ENCODE assay signal across 20 cellular contexts in the genomic region with DNA sequence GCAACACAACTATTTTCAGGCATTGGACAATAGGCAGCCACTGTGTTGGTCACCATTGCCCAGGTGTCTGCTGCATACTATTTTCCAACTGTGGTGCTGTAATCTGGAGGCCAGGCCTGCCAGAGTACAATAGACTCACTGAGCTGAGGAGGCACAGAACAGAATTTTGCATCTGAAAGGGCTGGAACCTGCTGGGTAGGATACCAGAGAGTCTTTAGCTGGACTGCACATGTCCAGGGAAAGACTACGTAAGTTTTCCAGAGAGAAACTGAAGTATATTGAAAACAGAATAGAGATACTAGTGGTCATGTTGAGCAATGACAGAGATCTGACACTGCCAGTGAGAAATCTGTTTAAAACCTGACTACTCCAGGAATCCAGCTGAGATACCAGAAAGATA.
DNase-seq lines count a peak whose midpoint lies in the region; ATAC-seq and TF ChIP-seq lines count a peak whose summit lies in the region.
"Had no signal": no experiment of that assay in that cellular context is flagged by ENCODE, and none has a peak within 500 bp of the region (broad histone marks: within the 10 kb centered on the region; RNA-seq: fewer than 3 reads in every experiment).

No MANE protein-coding gene starts in this region.

- H3K4me1 ChIP-seq in GM23338 (ENCODE audit: insufficient read depth) (peaks cover 27% of the 10 kb centered on the region), endodermal cell (ENCODE audit: control insufficient read depth, insufficient read depth, low read length) (peaks cover 6% of the 10 kb centered on the region)
- H3K4me1 ChIP-seq: pancreas had no signal

- H3K4me1 Mint-ChIP-seq in GM23338 (peaks cover 31% of the 10 kb centered on the region), endodermal cell (peaks cover 16% of the 10 kb centered on the region), nephron progenitor cell (no peaks in the 10 kb centered on the region)
- H3K4me1 Mint-ChIP-seq: activated naive CD8-positive, alpha-beta T cell treated with anti-CD3 and anti-CD28 coated beads, Interleukin-2, amount 50 U/mL, for 24 hours had no signal

- ATAC-seq in GM23338 (peak; percentile 71), GM19455 (IDR thresholded peaks at IDR 0.05; ENCODE audit: unreplicated experiment) (no peak)
- ATAC-seq: activated naive CD8-positive, alpha-beta T cell treated with anti-CD3 and anti-CD28 coated beads, Interleukin-2, amount 50 U/mL, for 24 hours; effector memory CD8-positive, alpha-beta T cell; left lung; pancreas had no signal

- H3K27me3 ChIP-seq in GM23338 (ENCODE audit: insufficient read depth): no peaks in the 10 kb centered on the region
- H3K27me3 ChIP-seq in endodermal cell (ENCODE audit: control insufficient read depth, insufficient read depth, low read length, poor library complexity, severe bottlenecking): no peaks in the 10 kb centered on the region
- H3K27me3 ChIP-seq: left lung, pancreas, thyroid gland had no signal

- H3K4me3 ChIP-seq in GM23338 (no peak overlapping the region), endodermal cell (ENCODE audit: low read length) (no peak overlapping the region)
- H3K4me3 ChIP-seq: left lung, pancreas, thyroid gland had no signal

- H3K9me2 ChIP-seq in GM23338 (ENCODE audit: insufficient read depth): no peaks in the 10 kb centered on the region

- WGBS in endodermal cell (ENCODE audit: insufficient coverage in 1 of 2, insufficient read length in 1 of 2), 2 experiments: 53 to 88% methylated on average over 1 of the region's 1 CpG

- H3K9me3 ChIP-seq in endodermal cell (ENCODE audit: control insufficient read depth, low read length): no peaks in the 10 kb centered on the region
- H3K9me3 ChIP-seq: left lung, pancreas, thyroid gland had no signal

- TF ChIP-seq CTCF in GM23338 (conservative IDR thresholded peaks at IDR 0.05; ENCODE audit: low read depth in 2 of 2) (peak in 1 of 2 experiments; percentile 43; a peak in 2 of 4 replicates), endodermal cell (conservative IDR thresholded peaks at IDR 0.05) (peak; percentile 57), nephron progenitor cell (IDR thresholded peaks at IDR 0.05) (no peak)

- H3K36me3 Mint-ChIP-seq in GM23338 (ENCODE audit: low read depth): peaks cover 10% of the 10 kb centered on the region
- H3K36me3 Mint-ChIP-seq in endodermal cell (ENCODE audit: low read depth): peaks cover 7% of the 10 kb centered on the region
- no peaks in the 10 kb centered on the region for H3K36me3 Mint-ChIP-seq in nephron progenitor cell (ENCODE audit: low read depth)

- H4K20me1 ChIP-seq in GM23338 (replicated peaks; ENCODE audit: insufficient read depth): no peaks in the 10 kb centered on the region

- H3K27ac Mint-ChIP-seq in GM23338: peak overlapping the region; percentile 40
- no peak overlapping the region for H3K27ac Mint-ChIP-seq in endodermal cell
- no peak overlapping the region for H3K27ac Mint-ChIP-seq in nephron progenitor cell
- H3K27ac Mint-ChIP-seq: activated naive CD8-positive, alpha-beta T cell treated with anti-CD3 and anti-CD28 coated beads, Interleukin-2, amount 50 U/mL, for 24 hours; activated T-helper 1 cell treated with anti-CD3 and anti-CD28 coated beads, Interleukin-12 subunit alpha, Interleukin-12 subunit beta, Interleukin-2, Interleukin-4 antibody, amounts not matched to agents 30 ng/mL and 10 ng/mL and 1 ng/mL, durations not matched to agents 14 hours and 24 hours and 36 hours; effector memory CD8-positive, alpha-beta T cell had no signal

- H3K9ac ChIP-seq in endodermal cell (ENCODE audit: extremely low read depth, low read length, poor library complexity, severe bottlenecking): no peak overlapping the region

- H3K27me3 Mint-ChIP-seq in GM23338 (ENCODE audit: insufficient read depth, low read depth, poor library complexity) (peaks cover 9% of the 10 kb centered on the region), endodermal cell (ENCODE audit: insufficient read depth) (no peaks in the 10 kb centered on the region), nephron progenitor cell (ENCODE audit: low read depth, poor library complexity) (no peaks in the 10 kb centered on the region)
- H3K27me3 Mint-ChIP-seq: activated naive CD8-positive, alpha-beta T cell treated with anti-CD3 and anti-CD28 coated beads, Interleukin-2, amount 50 U/mL, for 24 hours; effector memory CD8-positive, alpha-beta T cell had no signal

- no peak overlapping the region for H3K4me3 Mint-ChIP-seq in GM23338
- H3K4me3 Mint-ChIP-seq in endodermal cell: no peak overlapping the region
- no peak overlapping the region for H3K4me3 Mint-ChIP-seq in nephron progenitor cell
- H3K4me3 Mint-ChIP-seq: activated naive CD8-positive, alpha-beta T cell treated with anti-CD3 and anti-CD28 coated beads, Interleukin-2, amount 50 U/mL, for 24 hours; activated T-helper 1 cell treated with anti-CD3 and anti-CD28 coated beads, Interleukin-12 subunit alpha, Interleukin-12 subunit beta, Interleukin-2, Interleukin-4 antibody, amounts not matched to agents 30 ng/mL and 10 ng/mL and 1 ng/mL, durations not matched to agents 14 hours and 24 hours and 36 hours; effector memory CD8-positive, alpha-beta T cell had no signal

- H3K9me3 Mint-ChIP-seq in GM23338 (no peaks in the 10 kb centered on the region), endodermal cell (peaks cover 2% of the 10 kb centered on the region), nephron progenitor cell (no peaks in the 10 kb centered on the region)
- H3K9me3 Mint-ChIP-seq: activated naive CD8-positive, alpha-beta T cell treated with anti-CD3 and anti-CD28 coated beads, Interleukin-2, amount 50 U/mL, for 24 hours; activated T-helper 1 cell treated with anti-CD3 and anti-CD28 coated beads, Interleukin-12 subunit alpha, Interleukin-12 subunit beta, Interleukin-2, Interleukin-4 antibody, amounts not matched to agents 30 ng/mL and 10 ng/mL and 1 ng/mL, durations not matched to agents 14 hours and 24 hours and 36 hours had no signal

- H3K27ac ChIP-seq in GM23338 (ENCODE audit: low read depth) (peak overlapping the region; percentile 64; the same call in 1 of the 2 replicates), endodermal cell (ENCODE audit: low read depth, low read length) (peak overlapping the region; percentile 61)
- H3K27ac ChIP-seq: left lung, pancreas, thyroid gland had no signal

- H3K4me2 ChIP-seq in GM23338: peak overlapping the region; percentile 41; the same call in 1 of the 2 replicates

- H3F3A ChIP-seq in GM23338 (replicated peaks; ENCODE audit: low read depth): no peaks in the 10 kb centered on the region

- H3K79me2 ChIP-seq in GM23338 (replicated peaks; ENCODE audit: insufficient read depth): peaks cover 45% of the 10 kb centered on the region

- H2AFZ ChIP-seq in GM23338: no peak overlapping the region

- no peaks in the 10 kb centered on the region for H3K36me3 ChIP-seq in GM23338 (ENCODE audit: insufficient read depth)
- no peaks in the 10 kb centered on the region for H3K36me3 ChIP-seq in endodermal cell (ENCODE audit: control insufficient read depth, insufficient read depth, low read length)
- H3K36me3 ChIP-seq: left lung, pancreas, thyroid gland had no signal

- DNase-seq in GM23338 (ENCODE audit: low spot score) (no peak), RKO (ENCODE audit: low spot score) (peak; percentile 15), endodermal cell (no peak), retina (peak; percentile 18), nephron progenitor cell (no peak), KG1 (lab: John Stamatoyannopoulos, UW) (no peak)
- DNase-seq: activated CD4-positive, CD25-positive, alpha-beta regulatory T cell treated with anti-CD3 and anti-CD28 coated beads, Interleukin-2, amount 50 U/mL, for 72 hours; activated naive CD8-positive, alpha-beta T cell treated with anti-CD3 and anti-CD28 coated beads, Interleukin-2, amount 50 U/mL, for 24 hours; caudate nucleus; DMS153; effector memory CD8-positive, alpha-beta T cell; H7; left lung; NCI-H187 treated with DMSO at 0.1 percent for 48 hours; NCI-H510A treated with DMSO at 0.1 percent for 48 hours; pancreas; Right ventricle myocardium superior; thyroid gland had no signal

TF ChIP-seq in GM23338, 12 proteins besides CTCF, POLR2A, EP300 and RAD21 (continues in another document):
- no peak for TF ChIP-seq ZNF331 (CRISPR knock-in tag; IDR thresholded peaks at IDR 0.05; ENCODE audit: low read depth)

Comparison
In these comparisons a context has a peak if more than half of its experiments do, and no peak if none do; other contexts are left out.
1. DNase-seq: peak in RKO (single experiment) and retina (single experiment); none in GM23338 (single experiment), endodermal cell (single experiment), nephron progenitor cell (single experiment) and KG1 (single experiment).